ENCODE assay signal across 24 cellular contexts in genomic region chr6:56695702-56696101, GRCh38. TPM values are rescaled to one million over a fixed set of nuclear protein-coding genes. Genes with fewer than 3 reads are reported as not detected.
DNase-seq lines count a peak whose midpoint lies in the region; ATAC-seq and TF ChIP-seq lines count a peak whose summit lies in the region.
"Had no signal": no experiment of that assay in that cellular context is flagged by ENCODE, and none has a peak within 500 bp of the region (broad histone marks: within the 10 kb centered on the region; RNA-seq: fewer than 3 reads in every experiment).

No MANE protein-coding gene starts in this region.

- no peaks in the 10 kb centered on the region for H3K9me2 ChIP-seq in PC-9 (ENCODE audit: insufficient read depth)

- peaks cover 14% of the 10 kb centered on the region for H3F3A ChIP-seq in PC-9 (ENCODE audit: insufficient read depth, low read depth)

- H3K4me3 ChIP-seq in PC-9: no peak overlapping the region
- H3K4me3 ChIP-seq: coronary artery, esophagus squamous epithelium, MG63, neural progenitor cell, upper lobe of right lung had no signal

- H3K4me1 Mint-ChIP-seq in osteocyte (ENCODE audit: unreplicated experiment): peaks cover 38% of the 10 kb centered on the region
- H3K4me1 Mint-ChIP-seq in T-helper 17 cell: no peaks in the 10 kb centered on the region

- H3K27me3 ChIP-seq in PC-9 (ENCODE audit: insufficient read depth, low read depth): no peaks in the 10 kb centered on the region
- H3K27me3 ChIP-seq: esophagus squamous epithelium, MG63, neural progenitor cell, upper lobe of right lung had no signal

- no peaks in the 10 kb centered on the region for H3K27me3 Mint-ChIP-seq in osteocyte (ENCODE audit: unreplicated experiment)
- H3K27me3 Mint-ChIP-seq in T-helper 17 cell: no peaks in the 10 kb centered on the region

- no peaks in the 10 kb centered on the region for H3K9me3 ChIP-seq in PC-9 (ENCODE audit: insufficient read depth, low read depth)
- H3K9me3 ChIP-seq in T-helper 17 cell (ENCODE audit: control insufficient read depth, low read length, poor library complexity, severe bottlenecking): no peaks in the 10 kb centered on the region
- H3K9me3 ChIP-seq: esophagus squamous epithelium, MG63, upper lobe of right lung had no signal

- no peak overlapping the region for H2AFZ ChIP-seq in PC-9
- H2AFZ ChIP-seq: neural progenitor cell had no signal

- H3K36me3 Mint-ChIP-seq in osteocyte (ENCODE audit: unreplicated experiment) (peaks cover 21% of the 10 kb centered on the region), T-helper 17 cell (ENCODE audit: low read depth) (peaks cover 6% of the 10 kb centered on the region)

- POLR2A ChIA-PET in PC-9 (lab: Charles Lee; ENCODE audit: unreplicated experiment): no interaction called here

- DNase-seq in EH (ENCODE audit: low read depth) (peak; percentile 58), PC-9 (no peak), dermis blood vessel endothelial cell (peak; percentile 52), osteocyte (ENCODE audit: extremely low spot score, unreplicated experiment) (no peak), UCSD-AML1 (lab: John Stamatoyannopoulos, UW; ENCODE audit: unreplicated experiment) (no peak), NCI-H1694 (lab: John Stamatoyannopoulos, UW) (no peak), T-helper 17 cell (no peak)
- DNase-seq: ACHN; activated CD4-positive, alpha-beta T cell treated with anti-CD3 and anti-CD28 coated beads for 48 hours; activated naive CD4-positive, alpha-beta T cell; activated T-cell treated with anti-CD3 and anti-CD28 coated beads, Interleukin-2, amount 50 U/mL, for 4 hours; amygdala; esophagus squamous epithelium; left cardiac atrium; MG63; NCI-H1436; NCI-H510A; RPMI8226; upper lobe of right lung had no signal

- H3K4me2 ChIP-seq in PC-9: no peak overlapping the region
- H3K4me2 ChIP-seq: neural progenitor cell had no signal

- CTCF ChIA-PET in PC-9 (lab: Charles Lee): no interaction called here

- TF ChIP-seq CTCF in PC-9 (conservative IDR thresholded peaks at IDR 0.05) (no peak), osteocyte (IDR thresholded peaks at IDR 0.05) (no peak)

- peak overlapping the region; percentile 77 for H3K27ac ChIP-seq in PC-9
- H3K27ac ChIP-seq: esophagus squamous epithelium, neural progenitor cell, upper lobe of right lung, VCaP had no signal

- intact Hi-C loops in PC-9 (cut with micrococcal nuclease; ENCODE audit: unreplicated experiment): no loop called here

- H3K9me3 Mint-ChIP-seq in osteocyte (ENCODE audit: unreplicated experiment): no peaks in the 10 kb centered on the region
- H3K9me3 Mint-ChIP-seq: activated T-cell treated with anti-CD3 and anti-CD28 coated beads, Interleukin-2, amount 50 U/mL, for 4 hours; neural progenitor cell; T-helper 2 cell treated with Interferon-gamma antibody and Interleukin-4, amounts not matched to agents 5 μg/mL and 100 μg/mL, for 36 hours had no signal

- no peaks in the 10 kb centered on the region for H4K20me1 ChIP-seq in PC-9 (ENCODE audit: insufficient read depth)

- BruUV-seq in PC-9 (replicated peaks; lab: Mats Ljungman, UMichigan): no TSS peak

- peaks cover 27% of the 10 kb centered on the region for H3K4me1 ChIP-seq in PC-9 (replicated peaks; ENCODE audit: insufficient read depth)
- H3K4me1 ChIP-seq: upper lobe of right lung had no signal

- H3K27ac Mint-ChIP-seq in osteocyte (ENCODE audit: unreplicated experiment): peak overlapping the region; percentile 3
- H3K27ac Mint-ChIP-seq in T-helper 17 cell: no peak overlapping the region
- H3K27ac Mint-ChIP-seq: neural progenitor cell; T-helper 2 cell treated with Interferon-gamma antibody and Interleukin-4, amounts not matched to agents 5 μg/mL and 100 μg/mL, for 36 hours had no signal

- ATAC-seq in GM21528 (IDR thresholded peaks at IDR 0.05; ENCODE audit: low FRiP score, unreplicated experiment): no peak
- no peak for ATAC-seq in T-helper 17 cell
- ATAC-seq: activated T-cell treated with anti-CD3 and anti-CD28 coated beads, Interleukin-2, amount 50 U/mL, for 4 hours; left cardiac atrium; upper lobe of right lung had no signal

- no peaks in the 10 kb centered on the region for H3K79me2 ChIP-seq in PC-9 (ENCODE audit: low read depth)

- H3K4me3 Mint-ChIP-seq in osteocyte (ENCODE audit: unreplicated experiment): no peak overlapping the region
- no peak overlapping the region for H3K4me3 Mint-ChIP-seq in T-helper 17 cell
- H3K4me3 Mint-ChIP-seq: activated T-cell treated with anti-CD3 and anti-CD28 coated beads, Interleukin-2, amount 50 U/mL, for 4 hours; neural progenitor cell; T-helper 2 cell treated with Interferon-gamma antibody and Interleukin-4, amounts not matched to agents 5 μg/mL and 100 μg/mL, for 36 hours had no signal

- 0 out of 2 replicates have a peak, but pooled peaks cover 15% of the 10 kb centered on the region for H3K36me3 ChIP-seq in PC-9 (ENCODE audit: low read depth)
- H3K36me3 ChIP-seq: esophagus squamous epithelium, MG63, neural progenitor cell, upper lobe of right lung had no signal

RNA-seq across cellular contexts. Expression of gene DST, which starts 53.0 kb away (rescaled TPM):
- total RNA-seq in PC-9 (2021) (217 and 237 TPM in 2 replicates), dermis blood vessel endothelial cell (199 and 265 TPM in 2 replicates), osteocyte (240 and 243 TPM in 2 replicates), T-helper 17 cell (10 to 100 TPM; 12.6 to 29.6 TPM)

Comparison
In these comparisons a context has a peak if more than half of its experiments do, and no peak if none do; other contexts are left out.
1. DNase-seq: peak in EH (single experiment) and dermis blood vessel endothelial cell (single experiment); none in PC-9 (0 of 2), osteocyte (single experiment), UCSD-AML1 (single experiment), NCI-H1694 (single experiment) and T-helper 17 cell (0 of 3).